Comparison of ENCODE assay signal across 15 cellular contexts in genomic region chr11:12284321-12285050, GRCh38.
DNase-seq lines count a peak whose midpoint lies in the region; ATAC-seq, FAIRE-seq and TF ChIP-seq lines count a peak whose summit lies in the region.
"Had no signal": no experiment of that assay in that cellular context is flagged by ENCODE, and none has a peak within 500 bp of the region (broad histone marks: within the 10 kb centered on the region; RNA-seq: fewer than 3 reads in every experiment).

No MANE protein-coding gene starts in this region.

- H3K4me3 ChIP-seq in astrocyte (ENCODE audit: insufficient read depth, low read depth, low read length) (no peak overlapping the region), hepatocyte (no peak overlapping the region), vagina (no peak overlapping the region)
- H3K4me3 ChIP-seq: adrenal gland, tibial nerve had no signal

- peaks cover 23% of the 10 kb centered on the region for H3K79me2 ChIP-seq in astrocyte (ENCODE audit: insufficient read depth, low read length)
- H3K79me2 ChIP-seq in hepatocyte, result no peaks in the 10 kb centered on the region

- no peak for FAIRE-seq in astrocyte (lab: Jason Lieb, UNC)
- FAIRE-seq: endometrium had no signal

- H3K36me3 ChIP-seq in astrocyte (ENCODE audit: insufficient read depth, low read length) (no peaks in the 10 kb centered on the region), hepatocyte (replicated peaks; ENCODE audit: insufficient read depth, low read depth) (no peaks in the 10 kb centered on the region), vagina (no peaks in the 10 kb centered on the region)
- H3K36me3 ChIP-seq: adrenal gland, tibial nerve had no signal

- peaks cover 7% of the 10 kb centered on the region for H3K36me3 Mint-ChIP-seq in astrocyte (ENCODE audit: low read depth, unreplicated experiment)
- H3K36me3 Mint-ChIP-seq: naive B cell had no signal

- peaks cover 75% of the 10 kb centered on the region for H3K4me1 Mint-ChIP-seq in astrocyte (ENCODE audit: low read depth, unreplicated experiment)

- no peaks in the 10 kb centered on the region for H3K9me3 Mint-ChIP-seq in astrocyte (ENCODE audit: unreplicated experiment)
- H3K9me3 Mint-ChIP-seq: naive B cell; T-helper 1 cell treated with Interleukin-12 subunit alpha and Interleukin-12 subunit beta and Interleukin-4 antibody, amounts not matched to agents 30 μg/mL and 1 μg/mL, for 36 hours had no signal

- H3K27ac ChIP-seq in astrocyte (ENCODE audit: low read depth, low read length), result peak overlapping the region; percentile 99
- peak overlapping the region; percentile 56 for H3K27ac ChIP-seq in hepatocyte
- peak overlapping the region; percentile 15 for H3K27ac ChIP-seq in vagina
- H3K27ac ChIP-seq: adrenal gland, tibial nerve had no signal

- TF ChIP-seq POLR2A in vagina (IDR thresholded peaks at IDR 0.05), result no peak

- intact Hi-C loops in vagina (cut with DNase I), result loop anchor here (5.0 kb wide), 1 partner anchor 237 kb away; no protein-coding TSS in a partner anchor

- no peak overlapping the region for H3K4me3 Mint-ChIP-seq in astrocyte (ENCODE audit: unreplicated experiment)
- H3K4me3 Mint-ChIP-seq: naive B cell; T-helper 1 cell treated with Interleukin-12 subunit alpha and Interleukin-12 subunit beta and Interleukin-4 antibody, amounts not matched to agents 30 μg/mL and 1 μg/mL, for 36 hours had no signal

- H4K20me1 ChIP-seq in astrocyte (ENCODE audit: insufficient read depth, low read length) (no peaks in the 10 kb centered on the region), hepatocyte (ENCODE audit: insufficient read depth, poor library complexity, severe bottlenecking) (no peaks in the 10 kb centered on the region)

- H2AFZ ChIP-seq in astrocyte (ENCODE audit: low read depth, low read length), result no peak overlapping the region
- H2AFZ ChIP-seq in hepatocyte, result no peak overlapping the region

- no peaks in the 10 kb centered on the region for H3K9me2 ChIP-seq in hepatocyte (replicated peaks; ENCODE audit: insufficient read depth)

- H3K4me2 ChIP-seq in astrocyte (ENCODE audit: low read length) (peak overlapping the region; percentile 92), hepatocyte (no peak overlapping the region)

- peak overlapping the region; percentile 99 for H3K27ac Mint-ChIP-seq in astrocyte (ENCODE audit: unreplicated experiment)
- H3K27ac Mint-ChIP-seq: naive B cell; T-helper 1 cell treated with Interleukin-12 subunit alpha and Interleukin-12 subunit beta and Interleukin-4 antibody, amounts not matched to agents 30 μg/mL and 1 μg/mL, for 36 hours had no signal

- H3K27me3 Mint-ChIP-seq in astrocyte (ENCODE audit: low read depth, unreplicated experiment), result no peaks in the 10 kb centered on the region

- 57% methylated on average over 4 of the region's 4 CpGs for WGBS in hepatocyte (ENCODE audit: low lambda C conversion rate, missing lambda C conversion rate)

- no peak for ATAC-seq in GM18520 (IDR thresholded peaks at IDR 0.05; ENCODE audit: unreplicated experiment)

- H3K27me3 ChIP-seq in astrocyte (ENCODE audit: insufficient read depth, low read length) (no peaks in the 10 kb centered on the region), hepatocyte (no peaks in the 10 kb centered on the region), vagina (no peaks in the 10 kb centered on the region)
- H3K27me3 ChIP-seq: adrenal gland, tibial nerve had no signal

- no peaks in the 10 kb centered on the region for H3K9me3 ChIP-seq in astrocyte (ENCODE audit: insufficient read depth, low read depth, low read length)
- no peaks in the 10 kb centered on the region for H3K9me3 ChIP-seq in hepatocyte (ENCODE audit: low read depth)
- H3K9me3 ChIP-seq in vagina, result no peaks in the 10 kb centered on the region
- H3K9me3 ChIP-seq: adrenal gland, tibial nerve had no signal

- H3K4me1 ChIP-seq in astrocyte (ENCODE audit: insufficient read depth, low read length) (peaks cover 88% of the 10 kb centered on the region), hepatocyte (ENCODE audit: insufficient read depth) (peaks cover 30% of the 10 kb centered on the region), vagina (peaks cover 33% of the 10 kb centered on the region)

- peak overlapping the region; percentile 96 for H3K9ac ChIP-seq in astrocyte (ENCODE audit: low read length)

- DNase-seq in activated CD8-positive, alpha-beta memory T cell treated with anti-CD3 and anti-CD28 coated beads for 24 hours, result peak; percentile 7
- DNase-seq in activated CD8-positive, alpha-beta memory T cell treated with anti-CD3 and anti-CD28 coated beads, Interleukin-2, amount 50 U/mL, for 4 hours, result no peak
- DNase-seq in astrocyte (ENCODE audit: low read depth) (peak; percentile 84), hepatocyte (ENCODE audit: low spot score) (no peak), vagina (ENCODE audit: extremely low spot score in 2 of 2) (peak; percentile 46 to 74), LoVo (ENCODE audit: low spot score) (no peak)
- no peak for DNase-seq in stimulated activated CD4-positive, alpha-beta T cell treated with anti-CD3 and anti-CD28 coated beads, Interleukin-2, amount 100 ng/mL, for 24 hours
- DNase-seq: ACHN, MM.1S, naive B cell had no signal

- TF ChIP-seq CTCF in astrocyte (IDR thresholded peaks at IDR 0.05; ENCODE audit: insufficient read depth, low read depth, low read length) (no peak), hepatocyte (IDR thresholded peaks at IDR 0.05; ENCODE audit: poor library complexity) (no peak), vagina (IDR thresholded peaks at IDR 0.05) (no peak)

Comparison
In these comparisons a context has a peak if more than half of its experiments do, and no peak if none do; other contexts are left out.
1. DNase-seq: peak in activated CD8-positive, alpha-beta memory T cell treated with anti-CD3 and anti-CD28 coated beads for 24 hours (single experiment), astrocyte (single experiment) and vagina (2 of 2); none in activated CD8-positive, alpha-beta memory T cell treated with anti-CD3 and anti-CD28 coated beads, Interleukin-2, amount 50 U/mL, for 4 hours (single experiment), hepatocyte (single experiment), LoVo (single experiment) and stimulated activated CD4-positive, alpha-beta T cell treated with anti-CD3 and anti-CD28 coated beads, Interleukin-2, amount 100 ng/mL, for 24 hours (0 of 2).
2. H3K27ac ChIP-seq: peak in every context shown above with its lines; median percentile 99 in astrocyte; 56 in hepatocyte; 15 in vagina.